Comparison of ENCODE assay signal across 23 cellular contexts in genomic region chr19:42400404-42400803, GRCh38. TPM values are rescaled to one million over a fixed set of nuclear protein-coding genes. Genes with fewer than 3 reads are reported as not detected.
DNase-seq lines count a peak whose midpoint lies in the region; ATAC-seq and TF ChIP-seq lines count a peak whose summit lies in the region.
"Had no signal": no experiment of that assay in that cellular context is flagged by ENCODE, and none has a peak within 500 bp of the region (broad histone marks: within the 10 kb centered on the region; RNA-seq: fewer than 3 reads in every experiment).

No MANE protein-coding gene starts in this region.

- no peak overlapping the region for H2AFZ ChIP-seq in neural progenitor cell (replicated peaks)

- H3K36me3 Mint-ChIP-seq in T-helper 2 cell treated with Interferon-gamma antibody and Interleukin-4, amounts not matched to agents 5 μg/mL and 100 μg/mL, for 36 hours (ENCODE audit: low read depth): peaks cover 11% of the 10 kb centered on the region
- peaks cover 6% of the 10 kb centered on the region for H3K36me3 Mint-ChIP-seq in IgD-negative memory B cell
- peaks cover 12% of the 10 kb centered on the region for H3K36me3 Mint-ChIP-seq in brain
- H3K36me3 Mint-ChIP-seq in neural progenitor cell: peaks cover 2% of the 10 kb centered on the region

- TF ChIP-seq CTCF in brain (conservative IDR thresholded peaks at IDR 0.05): no peak
- TF ChIP-seq CTCF in neural progenitor cell (IDR thresholded peaks at IDR 0.05): no peak
- no peak for TF ChIP-seq CTCF in dorsolateral prefrontal cortex (IDR thresholded peaks at IDR 0.05 in 54 of 56, conservative IDR thresholded peaks at IDR 0.05 in 2 of 56; ENCODE audit: low read depth in 1 of 56, partially characterized antibody in 56 of 56)

- H3K4me3 ChIP-seq in neural progenitor cell (no peak overlapping the region), dorsolateral prefrontal cortex (peak overlapping the region in 3 of 59 donors; percentile 16 to 73 (median 72))
- H3K4me3 ChIP-seq: SJSA1 had no signal

- no peak overlapping the region for H3K9ac ChIP-seq in neural progenitor cell

- no peaks in the 10 kb centered on the region for H3K9me3 ChIP-seq in neural progenitor cell (ENCODE audit: low read depth)
- H3K9me3 ChIP-seq: BE2C, heart left ventricle, left lung, SJSA1 had no signal

- intact Hi-C loops in dorsolateral prefrontal cortex (cut with DNase I): loop anchor here in 1 of 2 donors (5.0 kb wide), 1 partner anchor 153 kb away; no protein-coding TSS in a partner anchor

- peaks cover 14% of the 10 kb centered on the region for H3K4me1 ChIP-seq in neural progenitor cell

- H4K20me1 ChIP-seq in neural progenitor cell (ENCODE audit: low read depth): peaks cover 39% of the 10 kb centered on the region

- H3K4me2 ChIP-seq in neural progenitor cell: peak overlapping the region; percentile 92

- peaks cover 5% of the 10 kb centered on the region for H3K27me3 ChIP-seq in neural progenitor cell
- no peaks in the 10 kb centered on the region for H3K27me3 ChIP-seq in dorsolateral prefrontal cortex
- H3K27me3 ChIP-seq: BE2C, heart left ventricle, SJSA1 had no signal

- H3K36me3 ChIP-seq in neural progenitor cell: no peaks in the 10 kb centered on the region
- H3K36me3 ChIP-seq: BE2C had no signal

- H3K27ac ChIP-seq in neural progenitor cell (no peak overlapping the region), dorsolateral prefrontal cortex (peak overlapping the region in 29 of 59 donors; percentile 2 to 90 (median 82))
- H3K27ac ChIP-seq: coronary artery, left lung, SJSA1 had no signal

- peaks cover 26% of the 10 kb centered on the region for H3F3A ChIP-seq in neural progenitor cell (ENCODE audit: low read depth)

- H3K27me3 Mint-ChIP-seq in T-helper 2 cell treated with Interferon-gamma antibody and Interleukin-4, amounts not matched to agents 5 μg/mL and 100 μg/mL, for 36 hours (ENCODE audit: low read depth): no peaks in the 10 kb centered on the region
- H3K27me3 Mint-ChIP-seq in IgD-negative memory B cell (no peaks in the 10 kb centered on the region), brain (peaks cover 17% of the 10 kb centered on the region), neural progenitor cell (ENCODE audit: insufficient read depth, low read depth) (peaks cover 13% of the 10 kb centered on the region)

- H3K27ac Mint-ChIP-seq in T-helper 2 cell treated with Interferon-gamma antibody and Interleukin-4, amounts not matched to agents 5 μg/mL and 100 μg/mL, for 36 hours: peak overlapping the region; percentile 49
- H3K27ac Mint-ChIP-seq in IgD-negative memory B cell: peak overlapping the region in 1 of 3 donors; percentile 20
- H3K27ac Mint-ChIP-seq in brain: peak overlapping the region in 3 of 5 experiments; percentile 24 to 90 (median 26)
- H3K27ac Mint-ChIP-seq in neural progenitor cell: no peak overlapping the region

- no peak for DNase-seq in T-helper 2 cell treated with Interferon-gamma antibody and Interleukin-4, amounts not matched to agents 5 μg/mL and 100 μg/mL, for 36 hours (ENCODE audit: low spot score)
- DNase-seq in T-helper 2 cell: no peak
- DNase-seq in neural progenitor cell (ENCODE audit: low spot score): no peak
- no peak for DNase-seq in dorsolateral prefrontal cortex
- DNase-seq in SHP77 (lab: John Stamatoyannopoulos, UW): no peak
- DNase-seq: activated CD4-positive, CD25-positive, alpha-beta regulatory T cell; BE2C; DMS 273 treated with DMSO at 0.1 percent for 48 hours; GF-D8; heart left ventricle; KBM-7; left lung; midbrain; NCI-H2029 had no signal

- no peaks in the 10 kb centered on the region for H3K9me3 Mint-ChIP-seq in T-helper 2 cell treated with Interferon-gamma antibody and Interleukin-4, amounts not matched to agents 5 μg/mL and 100 μg/mL, for 36 hours
- H3K9me3 Mint-ChIP-seq in IgD-negative memory B cell (no peaks in the 10 kb centered on the region), brain (peaks cover 0 to 3% (median 0%) of the 10 kb centered on the region in 5 experiments), neural progenitor cell (no peaks in the 10 kb centered on the region)

- H3K79me2 ChIP-seq in neural progenitor cell (ENCODE audit: low read depth): peaks cover 13% of the 10 kb centered on the region

- no peak for ATAC-seq in HG03457 (IDR thresholded peaks at IDR 0.05; ENCODE audit: unreplicated experiment)
- ATAC-seq: left lung had no signal

- peaks cover 36% of the 10 kb centered on the region for H3K4me1 Mint-ChIP-seq in T-helper 2 cell treated with Interferon-gamma antibody and Interleukin-4, amounts not matched to agents 5 μg/mL and 100 μg/mL, for 36 hours (ENCODE audit: low read depth)
- peaks cover 21 to 30% (median 28%) of the 10 kb centered on the region in 3 donors for H3K4me1 Mint-ChIP-seq in IgD-negative memory B cell
- H3K4me1 Mint-ChIP-seq in brain: peaks cover 70% of the 10 kb centered on the region
- H3K4me1 Mint-ChIP-seq in neural progenitor cell: peaks cover 39% of the 10 kb centered on the region

- H3K4me3 Mint-ChIP-seq in T-helper 2 cell treated with Interferon-gamma antibody and Interleukin-4, amounts not matched to agents 5 μg/mL and 100 μg/mL, for 36 hours: peak overlapping the region; percentile 67
- peak overlapping the region in 3 of 4 donors; percentile 23 to 90 (median 88) for H3K4me3 Mint-ChIP-seq in IgD-negative memory B cell
- peak overlapping the region; percentile 35 to 92 (median 80) for H3K4me3 Mint-ChIP-seq in brain
- H3K4me3 Mint-ChIP-seq in neural progenitor cell: peak overlapping the region; percentile 93

RNA-seq across cellular contexts. Expression of gene CNFN, which starts 10.3 kb away (rescaled TPM):
- polyA plus RNA-seq in IgD-negative memory B cell (42.5 TPM), brain (ENCODE audit: insufficient read depth, low read depth, low replicate concordance) (10.9 TPM)
- total RNA-seq in neural progenitor cell (ENCODE audit: low replicate concordance) (2.9 and 3.2 TPM in 2 replicates), dorsolateral prefrontal cortex (1 to 10 TPM in 51 of 120 experiments, under 1 TPM in 5, not detected in 64; 0.84 to 3.8 (median 1.4) TPM)
- total RNA-seq: SJSA1 had no signal

RNA-seq across cellular contexts. Expression of gene LIPE, which starts 26.8 kb away (rescaled TPM):
- polyA plus RNA-seq in IgD-negative memory B cell: 15.0 TPM
- 74.5 TPM for polyA plus RNA-seq in brain (ENCODE audit: insufficient read depth, low read depth, low replicate concordance)
- 3.5 and 5.0 TPM in 2 replicates for total RNA-seq in neural progenitor cell (ENCODE audit: low replicate concordance)
- 100 to 1,000 TPM in 24 of 120 experiments, 10 to 100 TPM in 96; 21.9 to 264 (median 65.6) TPM for total RNA-seq in dorsolateral prefrontal cortex
- total RNA-seq: A172 had no signal

RNA-seq across cellular contexts. Expression of gene CXCL17, which starts 42.3 kb away (rescaled TPM):
- polyA plus RNA-seq in IgD-negative memory B cell (0.25 TPM), brain (ENCODE audit: insufficient read depth, low read depth, low replicate concordance) (1.8 TPM)
- total RNA-seq in neural progenitor cell (ENCODE audit: low replicate concordance) (0.12 TPM in 1 of 2 replicates, not detected in the other), dorsolateral prefrontal cortex (not detected)
- total RNA-seq: A172; endothelial cell of umbilical vein; heart left ventricle; right cardiac atrium; SJSA1; T-helper 2 cell treated with Interferon-gamma antibody and Interleukin-4, amounts not matched to agents 100 ng/mL and 5 ng/mL, for 36 hours had no signal
- polyA plus RNA-seq: endothelial cell of umbilical vein, heart left ventricle, right cardiac atrium had no signal
